2 cellular contexts compared by ENCODE assay signal in the genomic region with DNA sequence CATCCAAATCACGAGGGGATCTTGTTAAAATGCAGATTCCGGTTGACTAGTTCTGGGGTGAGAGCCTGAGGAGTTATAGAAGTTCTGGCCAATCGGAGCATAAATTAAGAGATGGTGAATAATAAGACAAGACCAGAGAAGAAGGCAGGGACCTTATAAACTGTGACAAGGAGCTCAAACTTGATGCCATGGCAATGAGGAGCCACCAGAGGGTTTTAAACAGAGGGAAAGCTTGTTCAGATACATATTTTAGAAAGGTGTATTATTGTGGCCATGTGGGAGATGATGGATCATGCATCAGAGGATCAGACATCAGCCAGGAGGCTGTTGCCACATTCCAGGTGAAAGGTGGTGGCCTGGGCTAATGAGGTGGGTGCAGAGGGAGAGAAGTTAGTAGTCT.
TF ChIP-seq lines count a peak whose summit lies in the region.

No MANE protein-coding gene starts in this region.

TF ChIP-seq in A549, 52 proteins besides CTCF, POLR2A, EP300 and RAD21:
- TF ChIP-seq NPAS2 (CRISPR knock-in tag; IDR thresholded peaks at IDR 0.05; ENCODE audit: borderline replicate concordance) (no peak), TP53 (CRISPR knock-in tag; IDR thresholded peaks at IDR 0.05) (no peak), CBX2 (IDR thresholded peaks at IDR 0.05; ENCODE audit: borderline replicate concordance, low read depth) (no peak), MAFK (IDR thresholded peaks at IDR 0.05; ENCODE audit: partially characterized antibody) (no peak), HDAC2 (IDR thresholded peaks at IDR 0.05) (no peak), SMC3 (IDR thresholded peaks at IDR 0.05) (no peak), NR3C1 (IDR thresholded peaks at IDR 0.05) (no peak), ZFP36 (IDR thresholded peaks at IDR 0.05; ENCODE audit: borderline replicate concordance, partially characterized antibody) (no peak), FOSB (CRISPR knock-in tag; IDR thresholded peaks at IDR 0.05) (no peak), MYC (IDR thresholded peaks at IDR 0.05; ENCODE audit: borderline replicate concordance, low read length) (no peak), CEBPB (IDR thresholded peaks at IDR 0.05) (no peak), GATA3 (IDR thresholded peaks at IDR 0.05; ENCODE audit: borderline replicate concordance) (no peak), ESRRA (IDR thresholded peaks at IDR 0.05; ENCODE audit: borderline replicate concordance, low read length) (no peak), MAZ (IDR thresholded peaks at IDR 0.05; ENCODE audit: borderline replicate concordance, low read depth, low read length) (no peak)
- TF ChIP-seq, protein P1, sequence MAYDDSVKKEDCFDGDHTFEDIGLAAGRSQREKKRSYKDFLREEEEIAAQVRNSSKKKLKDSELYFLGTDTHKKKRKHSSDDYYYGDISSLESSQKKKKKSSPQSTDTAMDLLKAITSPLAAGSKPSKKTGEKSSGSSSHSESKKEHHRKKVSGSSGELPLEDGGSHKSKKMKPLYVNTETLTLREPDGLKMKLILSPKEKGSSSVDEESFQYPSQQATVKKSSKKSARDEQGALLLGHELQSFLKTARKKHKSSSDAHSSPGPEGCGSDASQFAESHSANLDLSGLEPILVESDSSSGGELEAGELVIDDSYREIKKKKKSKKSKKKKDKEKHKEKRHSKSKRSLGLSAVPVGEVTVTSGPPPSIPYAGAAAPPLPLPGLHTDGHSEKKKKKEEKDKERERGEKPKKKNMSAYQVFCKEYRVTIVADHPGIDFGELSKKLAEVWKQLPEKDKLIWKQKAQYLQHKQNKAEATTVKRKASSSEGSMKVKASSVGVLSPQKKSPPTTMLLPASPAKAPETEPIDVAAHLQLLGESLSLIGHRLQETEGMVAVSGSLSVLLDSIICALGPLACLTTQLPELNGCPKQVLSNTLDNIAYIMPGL (CRISPR knock-in tag; IDR thresholded peaks at IDR 0.05; ENCODE audit: borderline replicate concordance), result no peak
- TF ChIP-seq, protein P2, sequence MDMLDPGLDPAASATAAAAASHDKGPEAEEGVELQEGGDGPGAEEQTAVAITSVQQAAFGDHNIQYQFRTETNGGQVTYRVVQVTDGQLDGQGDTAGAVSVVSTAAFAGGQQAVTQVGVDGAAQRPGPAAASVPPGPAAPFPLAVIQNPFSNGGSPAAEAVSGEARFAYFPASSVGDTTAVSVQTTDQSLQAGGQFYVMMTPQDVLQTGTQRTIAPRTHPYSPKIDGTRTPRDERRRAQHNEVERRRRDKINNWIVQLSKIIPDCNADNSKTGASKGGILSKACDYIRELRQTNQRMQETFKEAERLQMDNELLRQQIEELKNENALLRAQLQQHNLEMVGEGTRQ (IDR thresholded peaks at IDR 0.05), result no peak

TF ChIP-seq in HCT116, 20 proteins besides CTCF, POLR2A, EP300 and RAD21:
- TF ChIP-seq ZNF274 (IDR thresholded peaks at IDR 0.05; ENCODE audit: low read depth, low read length) (no peak), FOSL1 (IDR thresholded peaks at IDR 0.05; ENCODE audit: low read depth) (no peak), JUND (IDR thresholded peaks at IDR 0.05) (no peak), SIN3A (IDR thresholded peaks at IDR 0.05; ENCODE audit: low read depth) (no peak), SP1 (IDR thresholded peaks at IDR 0.05; ENCODE audit: low read depth) (no peak)
- TF ChIP-seq, protein P3, sequence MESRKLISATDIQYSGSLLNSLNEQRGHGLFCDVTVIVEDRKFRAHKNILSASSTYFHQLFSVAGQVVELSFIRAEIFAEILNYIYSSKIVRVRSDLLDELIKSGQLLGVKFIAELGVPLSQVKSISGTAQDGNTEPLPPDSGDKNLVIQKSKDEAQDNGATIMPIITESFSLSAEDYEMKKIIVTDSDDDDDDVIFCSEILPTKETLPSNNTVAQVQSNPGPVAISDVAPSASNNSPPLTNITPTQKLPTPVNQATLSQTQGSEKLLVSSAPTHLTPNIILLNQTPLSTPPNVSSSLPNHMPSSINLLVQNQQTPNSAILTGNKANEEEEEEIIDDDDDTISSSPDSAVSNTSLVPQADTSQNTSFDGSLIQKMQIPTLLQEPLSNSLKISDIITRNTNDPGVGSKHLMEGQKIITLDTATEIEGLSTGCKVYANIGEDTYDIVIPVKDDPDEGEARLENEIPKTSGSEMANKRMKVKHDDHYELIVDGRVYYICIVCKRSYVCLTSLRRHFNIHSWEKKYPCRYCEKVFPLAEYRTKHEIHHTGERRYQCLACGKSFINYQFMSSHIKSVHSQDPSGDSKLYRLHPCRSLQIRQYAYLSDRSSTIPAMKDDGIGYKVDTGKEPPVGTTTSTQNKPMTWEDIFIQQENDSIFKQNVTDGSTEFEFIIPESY (IDR thresholded peaks at IDR 0.05; ENCODE audit: extremely low read depth, insufficient replicate concordance, low read length), result no peak
